In genomic region chr9:16869140-16869903, GRCh38 we compare ENCODE assay signal across 8 cellular contexts.
DNase-seq lines count a peak whose midpoint lies in the region; ATAC-seq and TF ChIP-seq lines count a peak whose summit lies in the region.

No MANE protein-coding gene starts in this region.

- no peaks in the 10 kb centered on the region for H3K36me3 ChIP-seq in parathyroid adenoma (ENCODE audit: control insufficient read depth, insufficient read depth, low read length)

- ATAC-seq in HG03196 (IDR thresholded peaks at IDR 0.05; ENCODE audit: unreplicated experiment) (no peak), HG03457 (IDR thresholded peaks at IDR 0.05; ENCODE audit: unreplicated experiment) (no peak)

- no peaks in the 10 kb centered on the region for H3K9me3 ChIP-seq in parathyroid adenoma (ENCODE audit: control insufficient read depth, low read length)

- no peak for TF ChIP-seq CTCF in parathyroid adenoma (IDR thresholded peaks at IDR 0.05)

- H3K79me2 ChIP-seq in parathyroid adenoma, result no peaks in the 10 kb centered on the region

- peak overlapping the region; percentile 87 for H3K4me2 ChIP-seq in parathyroid adenoma (ENCODE audit: low read length)

- H3K9ac ChIP-seq in parathyroid adenoma, result no peak overlapping the region

- H2AFZ ChIP-seq in parathyroid adenoma, result peak overlapping the region; percentile 78

- DNase-seq in EL (peak; percentile 62), NCI-H69 (lab: John Stamatoyannopoulos, UW) (peak; percentile 91), glomerular visceral epithelial cell (ENCODE audit: extremely low spot score) (peak; percentile 53), activated T-cell treated with anti-CD3 and anti-CD28 coated beads for 4 hours (no peak)
- DNase-seq in activated CD4-positive, alpha-beta T cell treated with anti-CD3 and anti-CD28 coated beads for 4 hours, result no peak

- H3K27me3 ChIP-seq in parathyroid adenoma (ENCODE audit: control insufficient read depth, insufficient read depth, low read length), result no peaks in the 10 kb centered on the region

- no peak overlapping the region for H3K27ac ChIP-seq in parathyroid adenoma

- H3K4me1 ChIP-seq in parathyroid adenoma, result peaks cover 5% of the 10 kb centered on the region

- H3K4me3 ChIP-seq in parathyroid adenoma (ENCODE audit: low read depth, low read length), result peak overlapping the region; percentile 75

Comparison
In these comparisons a context has a peak if more than half of its experiments do, and no peak if none do; other contexts are left out.
1. DNase-seq: peak in EL (single experiment), NCI-H69 (single experiment) and glomerular visceral epithelial cell (single experiment); none in activated T-cell treated with anti-CD3 and anti-CD28 coated beads for 4 hours (single experiment) and activated CD4-positive, alpha-beta T cell treated with anti-CD3 and anti-CD28 coated beads for 4 hours (0 of 2).